In genomic region chr22:21778705-21779363, GRCh38 we compare ENCODE assay signal across 12 cellular contexts. TPM values are rescaled to one million over a fixed set of nuclear protein-coding genes. Genes with fewer than 3 reads are reported as not detected.
A peak's percentile ranks its signal among the peaks of the same experiment; 100 is the strongest.
DNase-seq lines count a peak whose midpoint lies in the region; ATAC-seq, FAIRE-seq and TF ChIP-seq lines count a peak whose summit lies in the region.
"Had no signal": no experiment of that assay in that cellular context is flagged by ENCODE, and none has a peak within 500 bp of the region (broad histone marks: within the 10 kb centered on the region; RNA-seq: fewer than 3 reads in every experiment).

No MANE protein-coding gene starts in this region.

- H3K4me1 Mint-ChIP-seq in activated naive CD8-positive, alpha-beta T cell treated with anti-CD3 and anti-CD28 coated beads, Interleukin-2, amount 10 ng/mL, durations not matched to agents 7 days and 5 days, result peaks cover 9% of the 10 kb centered on the region
- H3K4me1 Mint-ChIP-seq in activated naive CD8-positive, alpha-beta T cell treated with anti-CD3 and anti-CD28 coated beads for 36 hours, result no peaks in the 10 kb centered on the region
- H3K4me1 Mint-ChIP-seq in astrocyte (ENCODE audit: low read depth, unreplicated experiment) (peaks cover 17% of the 10 kb centered on the region), immature natural killer cell (peaks cover 62 to 69% of the 10 kb centered on the region in 2 donors)

- H2AFZ ChIP-seq in astrocyte (ENCODE audit: low read depth, low read length), result no peak overlapping the region

- no peak overlapping the region for H3K4me3 Mint-ChIP-seq in activated naive CD8-positive, alpha-beta T cell treated with anti-CD3 and anti-CD28 coated beads, Interleukin-2, amount 10 ng/mL, durations not matched to agents 7 days and 5 days
- no peak overlapping the region for H3K4me3 Mint-ChIP-seq in activated naive CD8-positive, alpha-beta T cell treated with anti-CD3 and anti-CD28 coated beads for 36 hours
- H3K4me3 Mint-ChIP-seq in astrocyte (ENCODE audit: unreplicated experiment) (no peak overlapping the region), immature natural killer cell (peak overlapping the region; percentile 38 to 73 (median 50))

- peaks cover 9% of the 10 kb centered on the region for H3K36me3 ChIP-seq in astrocyte (ENCODE audit: insufficient read depth, low read length)

- H3K9ac ChIP-seq in astrocyte (ENCODE audit: low read length), result no peak overlapping the region

- peaks cover 4% of the 10 kb centered on the region for H3K79me2 ChIP-seq in astrocyte (ENCODE audit: insufficient read depth, low read length)

- H3K9me3 Mint-ChIP-seq in activated naive CD8-positive, alpha-beta T cell treated with anti-CD3 and anti-CD28 coated beads, Interleukin-2, amount 10 ng/mL, durations not matched to agents 7 days and 5 days, result no peaks in the 10 kb centered on the region
- H3K9me3 Mint-ChIP-seq in activated naive CD8-positive, alpha-beta T cell treated with anti-CD3 and anti-CD28 coated beads for 36 hours, result no peaks in the 10 kb centered on the region
- no peaks in the 10 kb centered on the region for H3K9me3 Mint-ChIP-seq in astrocyte (ENCODE audit: unreplicated experiment)
- H3K9me3 Mint-ChIP-seq in immature natural killer cell, result no peaks in the 10 kb centered on the region

- peaks cover 27% of the 10 kb centered on the region for H4K20me1 ChIP-seq in astrocyte (ENCODE audit: insufficient read depth, low read length)

- peaks cover 18% of the 10 kb centered on the region for H3K4me1 ChIP-seq in astrocyte (ENCODE audit: insufficient read depth, low read length)

- POLR2A ChIA-PET in activated naive CD8-positive, alpha-beta T cell treated with anti-CD3 and anti-CD28 coated beads, Interleukin-2, amount 10 ng/mL, durations not matched to agents 7 days and 5 days (lab: Charles Lee), result no interaction called here

- TF ChIP-seq CTCF in astrocyte (IDR thresholded peaks at IDR 0.05; ENCODE audit: insufficient read depth, low read depth, low read length), result no peak

- FAIRE-seq in astrocyte (lab: Jason Lieb, UNC) (no peak), urothelium cell line (lab: Jason Lieb, UNC) (peak; percentile 27)

- peak overlapping the region; percentile 46 for H3K27ac Mint-ChIP-seq in activated naive CD8-positive, alpha-beta T cell treated with anti-CD3 and anti-CD28 coated beads, Interleukin-2, amount 10 ng/mL, durations not matched to agents 7 days and 5 days
- H3K27ac Mint-ChIP-seq in activated naive CD8-positive, alpha-beta T cell treated with anti-CD3 and anti-CD28 coated beads for 36 hours, result no peak overlapping the region
- peak overlapping the region; percentile 27 for H3K27ac Mint-ChIP-seq in astrocyte (ENCODE audit: unreplicated experiment)
- peak overlapping the region; percentile 40 to 91 (median 82) for H3K27ac Mint-ChIP-seq in immature natural killer cell

- no peak for ATAC-seq in activated naive CD8-positive, alpha-beta T cell treated with anti-CD3 and anti-CD28 coated beads, Interleukin-2, amount 10 ng/mL, durations not matched to agents 7 days and 5 days (ENCODE audit: low read depth)
- no peak for ATAC-seq in HG03159 (IDR thresholded peaks at IDR 0.05; ENCODE audit: unreplicated experiment)

- H3K27me3 ChIP-seq in astrocyte (ENCODE audit: insufficient read depth, low read length), result no peaks in the 10 kb centered on the region
- H3K27me3 ChIP-seq: tibial nerve had no signal

- H3K36me3 Mint-ChIP-seq in activated naive CD8-positive, alpha-beta T cell treated with anti-CD3 and anti-CD28 coated beads, Interleukin-2, amount 10 ng/mL, durations not matched to agents 7 days and 5 days, result peaks cover 16% of the 10 kb centered on the region
- H3K36me3 Mint-ChIP-seq in activated naive CD8-positive, alpha-beta T cell treated with anti-CD3 and anti-CD28 coated beads for 36 hours, result peaks cover 8% of the 10 kb centered on the region
- H3K36me3 Mint-ChIP-seq in astrocyte (ENCODE audit: low read depth, unreplicated experiment) (peaks cover 15% of the 10 kb centered on the region), immature natural killer cell (peaks cover 11 to 28% (median 19%) of the 10 kb centered on the region in 3 donors)

- peak overlapping the region; percentile 61 for H3K27ac ChIP-seq in astrocyte (ENCODE audit: low read depth, low read length)

- H3K4me2 ChIP-seq in astrocyte (ENCODE audit: low read length), result peak overlapping the region; percentile 43

- no peaks in the 10 kb centered on the region for H3K9me3 ChIP-seq in astrocyte (ENCODE audit: insufficient read depth, low read depth, low read length)
- H3K9me3 ChIP-seq: tibial nerve had no signal

- DNase-seq in activated naive CD8-positive, alpha-beta T cell treated with anti-CD3 and anti-CD28 coated beads, Interleukin-2, amount 10 ng/mL, durations not matched to agents 7 days and 5 days, result no peak
- DNase-seq in activated naive CD8-positive, alpha-beta T cell treated with anti-CD3 and anti-CD28 coated beads for 36 hours, result no peak
- peak; percentile 95 for DNase-seq in astrocyte (ENCODE audit: low read depth)
- no peak for DNase-seq in immature natural killer cell
- DNase-seq in urothelium cell line (ENCODE audit: low spot score), result no peak
- DNase-seq in UCSD-AML1 (lab: John Stamatoyannopoulos, UW; ENCODE audit: unreplicated experiment), result no peak
- DNase-seq in NCI-H2029 treated with DMSO at 0.1 percent for 48 hours (lab: John Stamatoyannopoulos, UW), result no peak
- DNase-seq: DND-41; effector memory CD4-positive, alpha-beta T cell; NCI-H2171 treated with DMSO at 0.1 percent for 48 hours had no signal

- H3K4me3 ChIP-seq in astrocyte (ENCODE audit: insufficient read depth, low read depth, low read length), result no peak overlapping the region
- H3K4me3 ChIP-seq: tibial nerve had no signal

- H3K27me3 Mint-ChIP-seq in activated naive CD8-positive, alpha-beta T cell treated with anti-CD3 and anti-CD28 coated beads, Interleukin-2, amount 10 ng/mL, durations not matched to agents 7 days and 5 days, result no peaks in the 10 kb centered on the region
- H3K27me3 Mint-ChIP-seq in activated naive CD8-positive, alpha-beta T cell treated with anti-CD3 and anti-CD28 coated beads for 36 hours, result no peaks in the 10 kb centered on the region
- no peaks in the 10 kb centered on the region for H3K27me3 Mint-ChIP-seq in astrocyte (ENCODE audit: low read depth, unreplicated experiment)
- peaks cover 2 to 7% (median 4%) of the 10 kb centered on the region in 3 donors for H3K27me3 Mint-ChIP-seq in immature natural killer cell (ENCODE audit: low read depth in 3 of 3)

RNA-seq across cellular contexts. Expression of gene YPEL1, which starts 43.2 kb away (rescaled TPM):
- total RNA-seq in activated naive CD8-positive, alpha-beta T cell treated with anti-CD3 and anti-CD28 coated beads, Interleukin-2, amount 10 ng/mL, durations not matched to agents 7 days and 5 days, result 10 to 100 TPM; 14.7 to 14.9 TPM
- under 1 TPM; 0.60 to 0.72 TPM for total RNA-seq in activated naive CD8-positive, alpha-beta T cell treated with anti-CD3 and anti-CD28 coated beads for 36 hours
- total RNA-seq in astrocyte, result 0.82 and 0.86 TPM in 2 replicates
- 100 to 1,000 TPM in 2 of 3 donors, 10 to 100 TPM in 1; 72.9 to 100 (median 100) TPM for polyA plus RNA-seq in immature natural killer cell

Comparison
In these comparisons a context has a peak if more than half of its experiments do, and no peak if none do; other contexts are left out.
1. H3K4me3 Mint-ChIP-seq: peak in immature natural killer cell (5 of 5); none in activated naive CD8-positive, alpha-beta T cell treated with anti-CD3 and anti-CD28 coated beads, Interleukin-2, amount 10 ng/mL, durations not matched to agents 7 days and 5 days (single experiment), activated naive CD8-positive, alpha-beta T cell treated with anti-CD3 and anti-CD28 coated beads for 36 hours (single experiment) and astrocyte (single experiment).